34 cellular contexts compared by ENCODE assay signal in genomic region chr2:70958759-70959158, GRCh38. TPM values are rescaled to one million over a fixed set of nuclear protein-coding genes. Genes with fewer than 3 reads are reported as not detected.
A peak's percentile ranks its signal among the peaks of the same experiment; 100 is the strongest.
DNase-seq lines count a peak whose midpoint lies in the region; ATAC-seq and TF ChIP-seq lines count a peak whose summit lies in the region.
"Had no signal": no experiment of that assay in that cellular context is flagged by ENCODE, and none has a peak within 500 bp of the region (broad histone marks: within the 10 kb centered on the region; RNA-seq: fewer than 3 reads in every experiment).

No MANE protein-coding gene starts in this region.

- H3K79me2 ChIP-seq in H9 (ENCODE audit: insufficient read depth, low read length) (no peaks in the 10 kb centered on the region), PC-3 (ENCODE audit: low read length) (no peaks in the 10 kb centered on the region)

- peaks cover 33% of the 10 kb centered on the region for H3K27me3 Mint-ChIP-seq in activated CD8-positive, alpha-beta memory T cell treated with anti-CD3 and anti-CD28 coated beads, Interleukin-2, amount 10 ng/mL, durations not matched to agents 7 days and 5 days
- peaks cover 78% of the 10 kb centered on the region for H3K27me3 Mint-ChIP-seq in H9 (ENCODE audit: low read depth)

- no peaks in the 10 kb centered on the region for H3K79me1 ChIP-seq in H9 (ENCODE audit: insufficient read depth, low read depth, low read length, poor library complexity, severe bottlenecking)

- H2AK5ac ChIP-seq in H9 (ENCODE audit: insufficient read length, low read length) = no peak overlapping the region

- TF ChIP-seq POLR2A in esophagus muscularis mucosa (IDR thresholded peaks at IDR 0.05; ENCODE audit: low read depth) = no peak

- H4K20me1 ChIP-seq in H9 (ENCODE audit: control insufficient read depth, insufficient read depth, insufficient read length) = peaks cover 3% of the 10 kb centered on the region
- no peaks in the 10 kb centered on the region for H4K20me1 ChIP-seq in PC-3 (ENCODE audit: low read length)

- no peak overlapping the region for H3K27ac Mint-ChIP-seq in activated CD8-positive, alpha-beta memory T cell treated with anti-CD3 and anti-CD28 coated beads, Interleukin-2, amount 10 ng/mL, durations not matched to agents 7 days and 5 days
- H3K27ac Mint-ChIP-seq in H9 = no peak overlapping the region
- H3K27ac Mint-ChIP-seq in stimulated activated effector memory CD8-positive, alpha-beta T cell treated with anti-CD3 and anti-CD28 coated beads, Interleukin-12 subunit alpha, Interleukin-12 subunit beta, amount 100 ng/mL, for 72 hours = peak overlapping the region; percentile 32
- H3K27ac Mint-ChIP-seq: activated naive CD4-positive, alpha-beta T cell treated with anti-CD3 and anti-CD28 coated beads for 36 hours; CD8-positive, alpha-beta T cell; naive thymus-derived CD4-positive, alpha-beta T cell; T-helper 1 cell treated with Interleukin-12 subunit alpha and Interleukin-12 subunit beta and Interleukin-4 antibody, amounts not matched to agents 30 μg/mL and 1 μg/mL, for 36 hours had no signal

- H2BK15ac ChIP-seq in H9 (ENCODE audit: low read depth, low read length) = no peak overlapping the region

- H3K4me3 ChIP-seq in esophagus muscularis mucosa (no peak overlapping the region), PC-3 (ENCODE audit: low read length) (no peak overlapping the region)
- H3K4me3 ChIP-seq: A549, GM12878, thoracic aorta had no signal

- no peak overlapping the region for H2BK5ac ChIP-seq in H9 (ENCODE audit: insufficient read length, low read length)

- H3K18ac ChIP-seq in H9 (ENCODE audit: insufficient read length, low read depth, low read length) = no peak overlapping the region

- POLR2A ChIA-PET in PC-3 (lab: Charles Lee; ENCODE audit: unreplicated experiment) = no interaction called here

- H3K4ac ChIP-seq in H9 (ENCODE audit: low read depth, low read length) = no peak overlapping the region

- H3K27me3 ChIP-seq in H9 (ENCODE audit: insufficient read depth, low read length) (peaks cover 3% of the 10 kb centered on the region; the same call in 1 of the 2 replicates), esophagus muscularis mucosa (peaks cover 0 to 76% (median 2%) of the 10 kb centered on the region in 4 donors), PC-3 (ENCODE audit: low read length) (peaks cover 26% of the 10 kb centered on the region)

- H4K91ac ChIP-seq in H9 (ENCODE audit: insufficient read length, low read depth, low read length) = no peak overlapping the region

- no peak overlapping the region for H3T11ph ChIP-seq in H9 (ENCODE audit: low read length)

- H2BK120ac ChIP-seq in H9 (ENCODE audit: low read depth, low read length, poor library complexity, severe bottlenecking) = no peak overlapping the region

- no peak overlapping the region for H3K56ac ChIP-seq in H9 (ENCODE audit: insufficient read length, low read depth, low read length)

- H3F3A ChIP-seq in PC-3 (ENCODE audit: low read length, unreplicated experiment) = no peaks in the 10 kb centered on the region

- TF ChIP-seq CTCF in H9 (conservative IDR thresholded peaks at IDR 0.05) (no peak), esophagus muscularis mucosa (IDR thresholded peaks at IDR 0.05) (no peak), PC-3 (conservative IDR thresholded peaks at IDR 0.05; ENCODE audit: low read depth, low read length) (no peak)

- DNase-seq in activated CD8-positive, alpha-beta memory T cell treated with anti-CD3 and anti-CD28 coated beads, Interleukin-2, amount 10 ng/mL, durations not matched to agents 7 days and 5 days = peak; percentile 39
- DNase-seq in activated CD8-positive, alpha-beta memory T cell treated with anti-CD3 and anti-CD28 coated beads, Interleukin-2, amount 50 U/mL, for 4 hours = no peak
- DNase-seq in H9 (peak; percentile 10), esophagus muscularis mucosa (ENCODE audit: extremely low spot score) (peak; percentile 79), inferior parietal cortex (ENCODE audit: extremely low spot score) (no peak), PC-3 (no peak), NCI-H345 (lab: John Stamatoyannopoulos, UW) (no peak)
- DNase-seq in stimulated activated effector memory CD8-positive, alpha-beta T cell treated with anti-CD3 and anti-CD28 coated beads, Interleukin-12 subunit alpha, Interleukin-12 subunit beta, amount 100 ng/mL, for 72 hours (ENCODE audit: low spot score in 2 of 2) = peak in 1 of 2 donors; percentile 0
- DNase-seq: activated CD4-positive, alpha-beta T cell treated with anti-CD3 and anti-CD28 coated beads, Interleukin-2, amount 50 U/mL, for 48 hours; activated CD4-positive, CD25-positive, alpha-beta regulatory T cell treated with anti-CD3 and anti-CD28 coated beads, Interleukin-2, amount 50 U/mL, for 72 hours; central memory CD4-positive, alpha-beta T cell; dermis blood vessel endothelial cell; EL; foreskin fibroblast; HCEC 1CT; Karpas-422; midbrain; NCI-H1417 treated with DMSO at 0.1 percent for 48 hours; NCI-H2029 treated with DMSO at 0.1 percent for 48 hours; NCI-H69; nucleus accumbens; stimulated activated naive CD4-positive, alpha-beta T cell treated with Interleukin-2 at 50 U/mL for 16 hours had no signal

- H3K36me3 Mint-ChIP-seq in activated CD8-positive, alpha-beta memory T cell treated with anti-CD3 and anti-CD28 coated beads, Interleukin-2, amount 10 ng/mL, durations not matched to agents 7 days and 5 days = no peaks in the 10 kb centered on the region
- no peaks in the 10 kb centered on the region for H3K36me3 Mint-ChIP-seq in H9 (ENCODE audit: insufficient read depth in 1 of 3, low read depth in 3 of 3)
- H3K36me3 Mint-ChIP-seq in stimulated activated effector memory CD8-positive, alpha-beta T cell treated with anti-CD3 and anti-CD28 coated beads, Interleukin-12 subunit alpha, Interleukin-12 subunit beta, amount 100 ng/mL, for 72 hours = no peaks in the 10 kb centered on the region
- H3K36me3 Mint-ChIP-seq: CD8-positive, alpha-beta T cell; naive thymus-derived CD4-positive, alpha-beta T cell had no signal

- no peak overlapping the region for H3K14ac ChIP-seq in H9 (ENCODE audit: insufficient read depth, low read length)

- H4K5ac ChIP-seq in H9 (ENCODE audit: insufficient read length, low read depth, low read length) = no peak overlapping the region

- H3K9me2 ChIP-seq in PC-3 (replicated peaks; ENCODE audit: low read length) = no peaks in the 10 kb centered on the region

- H3K23me2 ChIP-seq in H9 (ENCODE audit: insufficient read length, low read depth, low read length, poor library complexity, severe bottlenecking) = no peaks in the 10 kb centered on the region

- no peak for TF ChIP-seq EP300 in esophagus muscularis mucosa (IDR thresholded peaks at IDR 0.05)

- H3K9ac ChIP-seq in H9 (ENCODE audit: extremely low read depth, insufficient read length, low read length) = no peak overlapping the region
- H3K9ac ChIP-seq in PC-3 (ENCODE audit: low read length) = no peak overlapping the region

- H3K4me3 Mint-ChIP-seq in activated CD8-positive, alpha-beta memory T cell treated with anti-CD3 and anti-CD28 coated beads, Interleukin-2, amount 10 ng/mL, durations not matched to agents 7 days and 5 days = no peak overlapping the region
- H3K4me3 Mint-ChIP-seq in H9 = no peak overlapping the region
- H3K4me3 Mint-ChIP-seq in stimulated activated effector memory CD8-positive, alpha-beta T cell treated with anti-CD3 and anti-CD28 coated beads, Interleukin-12 subunit alpha, Interleukin-12 subunit beta, amount 100 ng/mL, for 72 hours = no peak overlapping the region
- H3K4me3 Mint-ChIP-seq: activated naive CD4-positive, alpha-beta T cell treated with anti-CD3 and anti-CD28 coated beads for 36 hours; CD8-positive, alpha-beta T cell; naive thymus-derived CD4-positive, alpha-beta T cell; T-helper 1 cell treated with Interleukin-12 subunit alpha and Interleukin-12 subunit beta and Interleukin-4 antibody, amounts not matched to agents 30 μg/mL and 1 μg/mL, for 36 hours had no signal

- no CpG with 5 or more reads among the region's 6 CpGs for WGBS in H9 (ENCODE audit: extremely low coverage, insufficient read length, low lambda C conversion rate)
- WGBS in esophagus muscularis mucosa = 91% methylated on average over 6 of the region's 6 CpGs

- CTCF ChIA-PET in activated CD8-positive, alpha-beta memory T cell treated with anti-CD3 and anti-CD28 coated beads, Interleukin-2, amount 10 ng/mL, durations not matched to agents 7 days and 5 days (lab: Charles Lee) = interaction anchor here (8.8 kb wide), 1 partner anchor 12 kb away, joined by 56 read pairs; no protein-coding TSS in a partner anchor
- CTCF ChIA-PET in PC-3 (lab: Charles Lee) = no interaction called here

- no peaks in the 10 kb centered on the region for H3K36me3 ChIP-seq in esophagus muscularis mucosa
- H3K36me3 ChIP-seq in PC-3 (ENCODE audit: low read depth, low read length) = no peaks in the 10 kb centered on the region
- H3K36me3 ChIP-seq: thoracic aorta had no signal

- H4K8ac ChIP-seq in H9 (replicated peaks; ENCODE audit: insufficient read length, low read depth, low read length) = no peak overlapping the region

- H3K4me1 ChIP-seq in H9 (ENCODE audit: insufficient read depth, low read length) (no peaks in the 10 kb centered on the region), esophagus muscularis mucosa (no peaks in the 10 kb centered on the region), PC-3 (ENCODE audit: insufficient read depth, low read length) (no peaks in the 10 kb centered on the region)
- H3K4me1 ChIP-seq: A549 had no signal

- H3K9me3 Mint-ChIP-seq in activated CD8-positive, alpha-beta memory T cell treated with anti-CD3 and anti-CD28 coated beads, Interleukin-2, amount 10 ng/mL, durations not matched to agents 7 days and 5 days (ENCODE audit: low read depth) = no peaks in the 10 kb centered on the region
- no peaks in the 10 kb centered on the region for H3K9me3 Mint-ChIP-seq in H9
- no peaks in the 10 kb centered on the region for H3K9me3 Mint-ChIP-seq in stimulated activated effector memory CD8-positive, alpha-beta T cell treated with anti-CD3 and anti-CD28 coated beads, Interleukin-12 subunit alpha, Interleukin-12 subunit beta, amount 100 ng/mL, for 72 hours
- H3K9me3 Mint-ChIP-seq: activated naive CD4-positive, alpha-beta T cell treated with anti-CD3 and anti-CD28 coated beads for 36 hours; CD8-positive, alpha-beta T cell; T-helper 1 cell treated with Interleukin-12 subunit alpha and Interleukin-12 subunit beta and Interleukin-4 antibody, amounts not matched to agents 30 μg/mL and 1 μg/mL, for 36 hours had no signal

- H3K9me3 ChIP-seq in H9 (ENCODE audit: control insufficient read depth, low read depth, low read length) = no peaks in the 10 kb centered on the region
- no peaks in the 10 kb centered on the region for H3K9me3 ChIP-seq in esophagus muscularis mucosa
- no peaks in the 10 kb centered on the region for H3K9me3 ChIP-seq in PC-3 (ENCODE audit: low read length)
- H3K9me3 ChIP-seq: A549, thoracic aorta had no signal

- intact Hi-C loops in esophagus muscularis mucosa (cut with DNase I) = no loop called here
- intact Hi-C loops in PC-3 (cut with micrococcal nuclease) = no loop called here

- ATAC-seq in activated CD8-positive, alpha-beta memory T cell treated with anti-CD3 and anti-CD28 coated beads, Interleukin-2, amount 10 ng/mL, durations not matched to agents 7 days and 5 days = no peak
- ATAC-seq in stimulated activated effector memory CD8-positive, alpha-beta T cell treated with anti-CD3 and anti-CD28 coated beads, Interleukin-12 subunit alpha, Interleukin-12 subunit beta, amount 100 ng/mL, for 72 hours = no peak
- ATAC-seq in PC-3 = no peak
- ATAC-seq: A549; CD8-positive, alpha-beta T cell; esophagus mucosa; GM12878; naive thymus-derived CD4-positive, alpha-beta T cell; Right ventricle myocardium inferior; SK-N-SH treated with all-trans-retinoic acid at 6 μM for 48 hours had no signal

- H3K4me2 ChIP-seq in H9 (ENCODE audit: insufficient read depth, insufficient read length, low read length) (no peak overlapping the region), PC-3 (ENCODE audit: low read length) (no peak overlapping the region)
- H3K4me2 ChIP-seq: A549 had no signal

- no peak overlapping the region for H2BK12ac ChIP-seq in H9 (ENCODE audit: insufficient read length, low read depth, low read length)

- H3K23ac ChIP-seq in H9 (ENCODE audit: insufficient read length, low read depth, low read length) = no peak overlapping the region

- peaks cover 26% of the 10 kb centered on the region for H3K4me1 Mint-ChIP-seq in activated CD8-positive, alpha-beta memory T cell treated with anti-CD3 and anti-CD28 coated beads, Interleukin-2, amount 10 ng/mL, durations not matched to agents 7 days and 5 days
- no peaks in the 10 kb centered on the region for H3K4me1 Mint-ChIP-seq in H9
- peaks cover 13% of the 10 kb centered on the region for H3K4me1 Mint-ChIP-seq in stimulated activated effector memory CD8-positive, alpha-beta T cell treated with anti-CD3 and anti-CD28 coated beads, Interleukin-12 subunit alpha, Interleukin-12 subunit beta, amount 100 ng/mL, for 72 hours

- no TSS peak for BruUV-seq in PC-3 (replicated peaks; lab: Mats Ljungman, UMichigan)

- no peak overlapping the region for H2BK20ac ChIP-seq in H9 (ENCODE audit: low read depth, low read length, poor library complexity, severe bottlenecking)

- H3K27ac ChIP-seq in H9 (ENCODE audit: insufficient read length, low read depth, low read length) (no peak overlapping the region), esophagus muscularis mucosa (replicated peaks in 1 of 4) (no peak overlapping the region), PC-3 (ENCODE audit: low read length) (no peak overlapping the region)
- H3K27ac ChIP-seq: A549, thoracic aorta had no signal

- H2AFZ ChIP-seq in H9 (ENCODE audit: low read length) = no peak overlapping the region
- H2AFZ ChIP-seq in PC-3 (ENCODE audit: low read length) = no peak overlapping the region

RNA-seq across cellular contexts. Expression of gene ANKRD53, which starts 19.7 kb away (rescaled TPM):
- not detected for total RNA-seq in activated CD8-positive, alpha-beta memory T cell treated with anti-CD3 and anti-CD28 coated beads, Interleukin-2, amount 10 ng/mL, durations not matched to agents 7 days and 5 days
- total RNA-seq in H9 (2021) (0.28 and 0.88 TPM in 2 replicates), esophagus muscularis mucosa (1 to 10 TPM in 1 of 4 donors, under 1 TPM in 3; under 0.01 to 3.2 (median 0.82) TPM), PC-3 (2014; rRNA removed) (not detected in 2 replicates)
- total RNA-seq: GM12878, HepG2 had no signal

RNA-seq across cellular contexts. Expression of gene ATP6V1B1, which starts 23.1 kb away (rescaled TPM):
- not detected for total RNA-seq in activated CD8-positive, alpha-beta memory T cell treated with anti-CD3 and anti-CD28 coated beads, Interleukin-2, amount 10 ng/mL, durations not matched to agents 7 days and 5 days
- total RNA-seq in H9 (2021) (not detected in 2 replicates), esophagus muscularis mucosa (1 to 10 TPM in 1 of 4 donors, under 1 TPM in 1, not detected in 2; 0.83 to 1.6 TPM), PC-3 (2014; rRNA removed) (not detected in 2 replicates)
- total RNA-seq: activated naive CD4-positive, alpha-beta T cell treated with anti-CD3 and anti-CD28 coated beads for 36 hours; CD8-positive, alpha-beta T cell; dermis blood vessel endothelial cell; GM12878; liver; naive thymus-derived CD4-positive, alpha-beta T cell; Right ventricle myocardium inferior had no signal

RNA-seq across cellular contexts. Expression of gene TEX261, which starts 35.9 kb away (rescaled TPM):
- 10 to 100 TPM; 39.2 to 58.1 TPM for total RNA-seq in activated CD8-positive, alpha-beta memory T cell treated with anti-CD3 and anti-CD28 coated beads, Interleukin-2, amount 10 ng/mL, durations not matched to agents 7 days and 5 days
- total RNA-seq in H9 (2021) (19.2 and 23.9 TPM in 2 replicates), esophagus muscularis mucosa (10 to 100 TPM; 21.6 to 37.7 (median 33.3) TPM), PC-3 (2014; rRNA removed) (51.8 and 54.2 TPM in 2 replicates)

RNA-seq across cellular contexts. Expression of gene VAX2, which starts 58.4 kb away (rescaled TPM):
- total RNA-seq in activated CD8-positive, alpha-beta memory T cell treated with anti-CD3 and anti-CD28 coated beads, Interleukin-2, amount 10 ng/mL, durations not matched to agents 7 days and 5 days = not detected
- total RNA-seq in H9 (2021) (not detected in 2 replicates), esophagus muscularis mucosa (1 to 10 TPM in 3 of 4 donors, under 1 TPM in 1; 0.33 to 2.5 (median 1.5) TPM), PC-3 (2014; rRNA removed) (0.23 TPM in 1 of 2 replicates, not detected in the other)
- total RNA-seq: activated naive CD4-positive, alpha-beta T cell treated with anti-CD3 and anti-CD28 coated beads for 36 hours; CD8-positive, alpha-beta T cell; GM12878; liver; naive thymus-derived CD4-positive, alpha-beta T cell had no signal

Comparison
In these comparisons a context has a peak if more than half of its experiments do, and no peak if none do; other contexts are left out.
1. DNase-seq: peak in activated CD8-positive, alpha-beta memory T cell treated with anti-CD3 and anti-CD28 coated beads, Interleukin-2, amount 10 ng/mL, durations not matched to agents 7 days and 5 days (single experiment), H9 (single experiment) and esophagus muscularis mucosa (single experiment); none in activated CD8-positive, alpha-beta memory T cell treated with anti-CD3 and anti-CD28 coated beads, Interleukin-2, amount 50 U/mL, for 4 hours (single experiment), inferior parietal cortex (single experiment), PC-3 (single experiment) and NCI-H345 (single experiment).